Comparison of ENCODE assay signal across 26 cellular contexts in the genomic region with DNA sequence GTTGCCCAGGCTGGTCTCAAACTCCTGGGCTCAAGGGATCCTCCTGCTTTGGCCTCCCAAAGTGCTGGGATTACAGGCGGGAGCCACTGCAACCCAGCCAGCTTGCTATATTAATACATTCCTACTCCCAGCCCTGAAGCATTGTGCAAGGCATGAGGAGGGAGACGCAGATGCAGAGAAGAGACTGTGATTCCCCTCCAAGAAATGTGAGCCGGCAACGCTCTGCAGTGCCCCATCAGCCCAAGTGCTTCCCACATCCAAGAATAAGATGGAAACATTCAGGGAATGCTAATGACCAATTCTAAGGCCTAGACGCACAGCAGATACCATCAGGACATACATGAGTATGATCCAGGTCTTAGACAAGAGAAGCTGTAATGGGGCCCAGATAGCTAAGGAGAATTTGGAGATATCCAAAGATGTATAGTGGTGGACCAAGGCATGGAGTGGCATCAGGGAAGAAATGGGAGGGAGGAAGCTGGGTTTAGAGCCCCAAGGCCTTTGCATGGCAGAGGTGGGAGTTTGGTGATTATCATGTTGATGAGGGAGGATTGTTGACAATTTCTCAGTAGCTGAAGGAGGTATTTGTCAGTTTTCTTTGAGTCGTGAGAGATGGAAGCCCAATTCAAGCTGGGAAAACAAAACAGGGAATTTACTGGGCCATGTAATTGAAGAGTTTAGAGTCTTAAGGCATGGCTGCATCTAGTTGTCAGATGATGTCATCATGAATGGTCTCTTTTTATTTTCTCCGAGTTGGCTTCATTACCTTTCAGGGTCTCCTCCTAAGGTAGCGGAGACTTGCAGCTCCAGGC. TPM values are rescaled to one million over a fixed set of nuclear protein-coding genes. Genes with fewer than 3 reads are reported as not detected.
A peak's percentile ranks its signal among the peaks of the same experiment; 100 is the strongest.
DNase-seq lines count a peak whose midpoint lies in the region; ATAC-seq and TF ChIP-seq lines count a peak whose summit lies in the region.
"Had no signal": no experiment of that assay in that cellular context is flagged by ENCODE, and none has a peak within 500 bp of the region (broad histone marks: within the 10 kb centered on the region; RNA-seq: fewer than 3 reads in every experiment).

No MANE protein-coding gene starts in this region.

- H3K4me2 ChIP-seq in BLaER1 treated with 17β-estradiol and CSF1 and Interleukin-3, amounts not matched to agents 10 nM and 100 nM: peak overlapping the region in 10 of 11 experiments; percentile 39 to 99 (median 66); a peak in 20 of 22 replicates
- peak overlapping the region; percentile 53 for H3K4me2 ChIP-seq in H9 (ENCODE audit: insufficient read depth, insufficient read length, low read length)

- no peaks in the 10 kb centered on the region; a peak in 2 of 5 replicates for H3K9me3 Mint-ChIP-seq in H9
- H3K9me3 Mint-ChIP-seq in brain: peaks cover 0 to 3% (median 0%) of the 10 kb centered on the region in 5 experiments
- H3K9me3 Mint-ChIP-seq in neural crest cell: no peaks in the 10 kb centered on the region
- H3K9me3 Mint-ChIP-seq in mesothelial cell of epicardium: no peaks in the 10 kb centered on the region
- H3K9me3 Mint-ChIP-seq: CD8-positive, alpha-beta memory T cell had no signal

- no peak overlapping the region for H4K91ac ChIP-seq in H9 (ENCODE audit: insufficient read length, low read depth, low read length)

- peaks cover 15% of the 10 kb centered on the region for H3K23me2 ChIP-seq in H9 (ENCODE audit: insufficient read length, low read depth, low read length, poor library complexity, severe bottlenecking)

- H3K79me1 ChIP-seq in H9 (ENCODE audit: insufficient read depth, low read depth, low read length, poor library complexity, severe bottlenecking): no peaks in the 10 kb centered on the region

- H4K20me1 ChIP-seq in BLaER1 treated with 17β-estradiol and CSF1 and Interleukin-3, amounts not matched to agents 10 nM and 100 nM: peaks cover 0 to 22% (median 10%) of the 10 kb centered on the region in 11 experiments; a peak in 13 of 22 replicates
- H4K20me1 ChIP-seq in H9 (ENCODE audit: control insufficient read depth, insufficient read depth, insufficient read length): no peaks in the 10 kb centered on the region

- H2AFZ ChIP-seq in H9 (ENCODE audit: low read length): no peak overlapping the region

- DNase-seq in H9 (no peak), neural crest cell (ENCODE audit: low read depth, low spot score) (no peak), mesothelial cell of epicardium (ENCODE audit: low spot score in 2 of 2, unreplicated experiment in 2 of 2) (no peak), ovary (no peak), kidney glomerular epithelial cell (lab: John Stamatoyannopoulos, UW) (no peak)
- DNase-seq: activated CD4-positive, alpha-beta T cell treated with anti-CD3 and anti-CD28 coated beads, Interleukin-2, amount 50 U/mL, for 48 hours; activated CD8-positive, alpha-beta memory T cell treated with anti-CD3 and anti-CD28 coated beads, Interleukin-2, amount 50 U/mL, for 48 hours; activated effector memory CD4-positive, alpha-beta T cell treated with Interleukin-2 at 50 U/mL for 16 hours; CD8-positive, alpha-beta memory T cell; effector memory CD4-positive, alpha-beta T cell; gastrocnemius medialis; GF-D8; mammary epithelial cell; NCI-H1105; NCI-H2081 treated with DMSO at 0.1 percent for 48 hours; NCI-H446 treated with DMSO at 0.1 percent for 48 hours; NK-92 treated with Interleukin-12 subunit alpha and Interleukin-12 subunit beta, amount 100 ng/mL, for 24 hours; pancreas had no signal

- TF ChIP-seq CTCF in H9 (conservative IDR thresholded peaks at IDR 0.05) (no peak), brain (conservative IDR thresholded peaks at IDR 0.05) (no peak), neural crest cell (conservative IDR thresholded peaks at IDR 0.05) (no peak), mesothelial cell of epicardium (IDR thresholded peaks at IDR 0.05; ENCODE audit: unreplicated experiment) (no peak), ovary (IDR thresholded peaks at IDR 0.05) (no peak)

- H3T11ph ChIP-seq in H9 (ENCODE audit: low read length): no peak overlapping the region

- H2BK15ac ChIP-seq in H9 (ENCODE audit: low read depth, low read length): no peak overlapping the region

- no peak overlapping the region for H3K14ac ChIP-seq in H9 (ENCODE audit: insufficient read depth, low read length)

- H2BK120ac ChIP-seq in H9 (ENCODE audit: low read depth, low read length, poor library complexity, severe bottlenecking): no peak overlapping the region

- H2BK12ac ChIP-seq in H9 (ENCODE audit: insufficient read length, low read depth, low read length): no peak overlapping the region

- no peak overlapping the region for H4K8ac ChIP-seq in H9 (replicated peaks; ENCODE audit: insufficient read length, low read depth, low read length)

- no peak for ATAC-seq in GM18909 (IDR thresholded peaks at IDR 0.05; ENCODE audit: poor library complexity, unreplicated experiment)
- ATAC-seq: gastrocnemius medialis, Panc1, pancreas had no signal

- H3K36me3 ChIP-seq in BLaER1 treated with 17β-estradiol and CSF1 and Interleukin-3, amounts not matched to agents 10 nM and 100 nM: no peaks in the 10 kb centered on the region
- H3K36me3 ChIP-seq in ovary: no peaks in the 10 kb centered on the region
- H3K36me3 ChIP-seq: esophagus muscularis mucosa, gastrocnemius medialis, pancreas, right atrium auricular region, SJCRH30 had no signal

- peak overlapping the region in 1 of 3 experiments; percentile 76; a peak in 2 of 7 replicates for H3K27ac Mint-ChIP-seq in H9
- no peak overlapping the region for H3K27ac Mint-ChIP-seq in brain
- H3K27ac Mint-ChIP-seq in neural crest cell (ENCODE audit: unreplicated experiment): no peak overlapping the region
- no peak overlapping the region for H3K27ac Mint-ChIP-seq in mesothelial cell of epicardium

- peaks cover 31 to 51% of the 10 kb centered on the region in 2 experiments for H3K4me1 Mint-ChIP-seq in H9
- peaks cover 31% of the 10 kb centered on the region for H3K4me1 Mint-ChIP-seq in brain
- H3K4me1 Mint-ChIP-seq in neural crest cell: peaks cover 23% of the 10 kb centered on the region
- peaks cover 16% of the 10 kb centered on the region for H3K4me1 Mint-ChIP-seq in mesothelial cell of epicardium

- H3K27ac ChIP-seq in BLaER1 treated with 17β-estradiol and CSF1 and Interleukin-3, amounts not matched to agents 10 nM and 100 nM: peak overlapping the region in 3 of 11 experiments; percentile 73 to 85 (median 79); a peak in 6 of 22 replicates
- H3K27ac ChIP-seq in H9 (ENCODE audit: insufficient read length, low read depth, low read length): no peak overlapping the region
- no peak overlapping the region for H3K27ac ChIP-seq in ovary
- H3K27ac ChIP-seq: esophagus muscularis mucosa, gastrocnemius medialis, pancreas, right atrium auricular region, SJCRH30 had no signal

- TF ChIP-seq POLR2A in ovary (IDR thresholded peaks at IDR 0.05): no peak

- H3K27me3 ChIP-seq in BLaER1 treated with 17β-estradiol and CSF1 and Interleukin-3, amounts not matched to agents 10 nM and 100 nM: peaks cover 28 to 50% (median 41%) of the 10 kb centered on the region in 11 experiments
- H3K27me3 ChIP-seq in H9 (ENCODE audit: insufficient read depth, low read length): no peaks in the 10 kb centered on the region; the same call in 1 of the 2 replicates
- H3K27me3 ChIP-seq in ovary: no peaks in the 10 kb centered on the region
- H3K27me3 ChIP-seq: pancreas, right atrium auricular region, SJCRH30 had no signal

- H3K79me2 ChIP-seq in H9 (ENCODE audit: insufficient read depth, low read length): no peaks in the 10 kb centered on the region

- no peak overlapping the region for H2AK5ac ChIP-seq in H9 (ENCODE audit: insufficient read length, low read length)

- H4K5ac ChIP-seq in H9 (ENCODE audit: insufficient read length, low read depth, low read length): no peak overlapping the region

- H3K18ac ChIP-seq in H9 (ENCODE audit: insufficient read length, low read depth, low read length): no peak overlapping the region

- H3K9ac ChIP-seq in BLaER1 treated with 17β-estradiol and CSF1 and Interleukin-3, amounts not matched to agents 10 nM and 100 nM: peak overlapping the region in 2 of 11 experiments; percentile 69 to 72; a peak in 2 of 22 replicates
- no peak overlapping the region for H3K9ac ChIP-seq in H9 (ENCODE audit: extremely low read depth, insufficient read length, low read length)

- no peak overlapping the region for H2BK20ac ChIP-seq in H9 (ENCODE audit: low read depth, low read length, poor library complexity, severe bottlenecking)

- H3K56ac ChIP-seq in H9 (ENCODE audit: insufficient read length, low read depth, low read length): no peak overlapping the region

- peak overlapping the region in 1 of 10 experiments; percentile 20; a peak in 1 of 20 replicates for H3K4me3 ChIP-seq in BLaER1 treated with 17β-estradiol and CSF1 and Interleukin-3, amounts not matched to agents 10 nM and 100 nM
- no peak overlapping the region for H3K4me3 ChIP-seq in ovary
- H3K4me3 ChIP-seq: esophagus muscularis mucosa, gastrocnemius medialis, pancreas, right atrium auricular region, SJCRH30 had no signal

- no peak overlapping the region for H2BK5ac ChIP-seq in H9 (ENCODE audit: insufficient read length, low read length)

- H3K36me3 Mint-ChIP-seq in H9 (ENCODE audit: insufficient read depth in 1 of 3, low read depth in 3 of 3) (peaks cover 0 to 4% (median 0%) of the 10 kb centered on the region in 3 experiments; a peak in 2 of 7 replicates), brain (no peaks in the 10 kb centered on the region), neural crest cell (ENCODE audit: low read depth) (no peaks in the 10 kb centered on the region), mesothelial cell of epicardium (no peaks in the 10 kb centered on the region)

- peak overlapping the region; percentile 4 to 63; a peak in 4 of 5 replicates for H3K4me3 Mint-ChIP-seq in H9
- peak overlapping the region in 4 of 5 experiments; percentile 25 to 62 (median 43) for H3K4me3 Mint-ChIP-seq in brain
- peak overlapping the region; percentile 50 for H3K4me3 Mint-ChIP-seq in neural crest cell
- no peak overlapping the region for H3K4me3 Mint-ChIP-seq in mesothelial cell of epicardium

- H3K4me1 ChIP-seq in BLaER1 treated with 17β-estradiol and CSF1 and Interleukin-3, amounts not matched to agents 10 nM and 100 nM: peaks cover 40 to 93% (median 67%) of the 10 kb centered on the region in 10 experiments
- peaks cover 4% of the 10 kb centered on the region; the same call in 1 of the 2 replicates for H3K4me1 ChIP-seq in H9 (ENCODE audit: insufficient read depth, low read length)
- peaks cover 7% of the 10 kb centered on the region for H3K4me1 ChIP-seq in ovary (ENCODE audit: insufficient read depth)

- H3K23ac ChIP-seq in H9 (ENCODE audit: insufficient read length, low read depth, low read length): no peak overlapping the region

- no peak overlapping the region for H3K4ac ChIP-seq in H9 (ENCODE audit: low read depth, low read length)

- no CpG with 5 or more reads among the region's 8 CpGs for WGBS in H9 (ENCODE audit: extremely low coverage, insufficient read length, low lambda C conversion rate)
- 76 to 82% (median 81%) methylated on average over 8 of the region's 8 CpGs for WGBS in ovary, 3 donors

- TF ChIP-seq EP300 in ovary (IDR thresholded peaks at IDR 0.05): no peak

- intact Hi-C loops in ovary (cut with DNase I): no loop called here

- peaks cover 0 to 9% (median 0%) of the 10 kb centered on the region in 11 experiments; a peak in 1 of 22 replicates for H3K9me3 ChIP-seq in BLaER1 treated with 17β-estradiol and CSF1 and Interleukin-3, amounts not matched to agents 10 nM and 100 nM (replicated peaks in 1 of 11)
- H3K9me3 ChIP-seq in H9 (ENCODE audit: control insufficient read depth, low read depth, low read length) (no peaks in the 10 kb centered on the region), ovary (no peaks in the 10 kb centered on the region)
- H3K9me3 ChIP-seq: esophagus muscularis mucosa, gastrocnemius medialis, pancreas, right atrium auricular region, SJCRH30 had no signal

- H3K27me3 Mint-ChIP-seq in H9 (ENCODE audit: low read depth): peaks cover 27% of the 10 kb centered on the region
- H3K27me3 Mint-ChIP-seq in brain: peaks cover 73% of the 10 kb centered on the region
- H3K27me3 Mint-ChIP-seq in neural crest cell (ENCODE audit: low read depth): peaks cover 65% of the 10 kb centered on the region
- H3K27me3 Mint-ChIP-seq in mesothelial cell of epicardium (ENCODE audit: low read depth): peaks cover 56% of the 10 kb centered on the region

RNA-seq across cellular contexts. Expression of gene PPM1N, which starts 2.9 kb away (rescaled TPM):
- total RNA-seq in H9 (2021) (7.7 and 8.1 TPM in 2 replicates), neural crest cell (not detected in 2 replicates), mesothelial cell of epicardium (0.38 to 0.60 TPM (median 0.59 TPM) in 3 replicates), ovary (1 to 10 TPM in 3 of 7 donors, under 1 TPM in 3, not detected in 1; 0.40 to 1.7 (median 1.0) TPM)
- polyA plus RNA-seq in brain (ENCODE audit: insufficient read depth, low read depth, low replicate concordance) (1.8 TPM), ovary (under 1 TPM; 0.21 to 0.93 TPM)
- total RNA-seq: kidney epithelial cell had no signal

RNA-seq across cellular contexts. Expression of gene RTN2, which starts 4.3 kb away (rescaled TPM):
- 18.9 and 20.1 TPM in 2 replicates for total RNA-seq in H9 (2021)
- 64.4 TPM for polyA plus RNA-seq in brain (ENCODE audit: insufficient read depth, low read depth, low replicate concordance)
- 16.2 and 19.8 TPM in 2 replicates for total RNA-seq in neural crest cell
- 15.2 to 18.1 TPM (median 16.7 TPM) in 3 replicates for total RNA-seq in mesothelial cell of epicardium
- total RNA-seq in ovary: 1 to 10 TPM in 5 of 7 donors, under 1 TPM in 2; 0.63 to 4.7 (median 2.5) TPM
- polyA plus RNA-seq in ovary: 1 to 10 TPM; 3.0 to 5.0 TPM

RNA-seq across cellular contexts. Expression of gene VASP, which starts 6.2 kb away (rescaled TPM):
- total RNA-seq in H9 (2021) (157 and 162 TPM in 2 replicates), neural crest cell (46.1 and 49.9 TPM in 2 replicates), mesothelial cell of epicardium (49.3 to 54.8 TPM (median 53.8 TPM) in 3 replicates), ovary (10 to 100 TPM; 15.7 to 83.2 (median 58.2) TPM)
- polyA plus RNA-seq in brain (ENCODE audit: insufficient read depth, low read depth, low replicate concordance) (34.2 TPM), ovary (10 to 100 TPM; 23.9 to 48.4 TPM)

RNA-seq across cellular contexts. Expression of gene FOSB, which starts 33.3 kb away (rescaled TPM):
- 1.7 and 2.5 TPM in 2 replicates for total RNA-seq in H9 (2021)
- 0.92 TPM for polyA plus RNA-seq in brain (ENCODE audit: insufficient read depth, low read depth, low replicate concordance)
- total RNA-seq in neural crest cell: 0.26 and 0.45 TPM in 2 replicates
- 272 to 287 TPM (median 278 TPM) in 3 replicates for total RNA-seq in mesothelial cell of epicardium
- 100 to 1,000 TPM in 3 of 7 donors, 10 to 100 TPM in 2, 1 to 10 TPM in 2; 2.9 to 295 (median 44.3) TPM for total RNA-seq in ovary
- 100 to 1,000 TPM in 1 of 2 donors, 1 to 10 TPM in 1; 4.9 to 142 TPM for polyA plus RNA-seq in ovary
